In the genomic region with DNA sequence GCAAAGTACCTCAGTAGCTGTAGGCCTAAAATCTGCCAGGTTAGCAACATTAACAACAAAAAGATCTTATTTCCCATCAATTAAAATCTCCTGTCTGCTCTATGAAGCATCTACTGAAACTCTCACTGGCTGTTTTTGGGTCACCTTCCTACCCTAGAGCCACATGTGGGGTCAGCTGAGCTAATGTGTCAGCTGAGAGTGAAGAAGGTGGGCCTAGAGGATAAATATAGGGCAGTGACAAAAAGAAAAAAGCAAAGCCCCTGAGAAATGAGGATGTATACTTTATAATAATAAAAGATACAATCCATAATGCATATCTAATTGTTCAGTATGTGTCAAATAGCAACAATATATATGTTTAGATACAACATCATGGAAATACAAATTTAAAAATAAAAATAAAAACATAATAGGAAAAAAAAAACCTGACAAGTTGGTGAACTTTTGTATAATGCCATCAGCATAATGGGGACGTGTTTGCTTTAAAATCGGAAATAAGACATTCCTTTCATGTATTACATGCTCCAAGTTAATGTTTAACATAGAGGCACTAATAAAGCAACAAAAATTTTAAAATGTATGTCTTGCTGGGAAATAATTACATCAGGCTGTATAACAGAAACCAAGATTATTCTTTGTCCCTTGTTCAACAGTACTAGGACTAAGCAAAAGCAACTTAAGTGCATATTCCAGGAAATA, we compare ENCODE assay signal across 14 cellular contexts.
"Had no signal": no experiment of that assay in that cellular context is flagged by ENCODE, and none has a peak within 500 bp of the region (broad histone marks: within the 10 kb centered on the region; RNA-seq: fewer than 3 reads in every experiment).

No MANE protein-coding gene starts in this region.

- H3K27me3 Mint-ChIP-seq: activated naive CD4-positive, alpha-beta T cell treated with anti-CD3 and anti-CD28 coated beads, Interleukin-2, amount 10 ng/mL, durations not matched to agents 7 days and 5 days had no signal

- ATAC-seq: activated CD8-positive, alpha-beta T cell treated with anti-CD3 and anti-CD28 coated beads, Interleukin-2, amount 10 ng/mL, durations not matched to agents 7 days and 5 days; left cardiac atrium had no signal

- DNase-seq: activated CD4-positive, alpha-beta T cell treated with anti-CD3 and anti-CD28 coated beads for 4 hours; activated CD8-positive, alpha-beta memory T cell treated with anti-CD3 and anti-CD28 coated beads, Interleukin-2, amount 50 U/mL, for 48 hours; activated CD8-positive, alpha-beta T cell treated with anti-CD3 and anti-CD28 coated beads, Interleukin-2, amount 10 ng/mL, durations not matched to agents 7 days and 5 days; activated naive CD4-positive, alpha-beta T cell treated with anti-CD3 and anti-CD28 coated beads, Interleukin-2, amount 10 ng/mL, durations not matched to agents 7 days and 5 days; cortex of kidney; effector CD8-positive, alpha-beta T cell; left cardiac atrium; mammary epithelial cell; retina; stimulated activated CD4-positive, alpha-beta T cell treated with anti-CD3 and anti-CD28 coated beads, Interleukin-4, amount 100 ng/mL, for 4 hours; T-helper 1 cell; tibial artery had no signal

- H3K27ac ChIP-seq: parathyroid adenoma, tibial artery had no signal

- H3K9ac ChIP-seq: parathyroid adenoma had no signal

- H3K36me3 Mint-ChIP-seq: activated naive CD4-positive, alpha-beta T cell treated with anti-CD3 and anti-CD28 coated beads, Interleukin-2, amount 10 ng/mL, durations not matched to agents 7 days and 5 days had no signal

- H3K27me3 ChIP-seq: tibial artery had no signal

- H2AFZ ChIP-seq: parathyroid adenoma had no signal

- H3K4me3 ChIP-seq: tibial artery had no signal

- H3K27ac Mint-ChIP-seq: activated CD8-positive, alpha-beta T cell treated with anti-CD3 and anti-CD28 coated beads, Interleukin-2, amount 10 ng/mL, durations not matched to agents 7 days and 5 days; activated naive CD4-positive, alpha-beta T cell treated with anti-CD3 and anti-CD28 coated beads, Interleukin-2, amount 10 ng/mL, durations not matched to agents 7 days and 5 days had no signal

- H3K4me1 ChIP-seq: parathyroid adenoma, tibial artery had no signal

- H3K9me3 ChIP-seq: tibial artery had no signal

- FAIRE-seq: frontal cortex had no signal

- H3K4me1 Mint-ChIP-seq: activated naive CD4-positive, alpha-beta T cell treated with anti-CD3 and anti-CD28 coated beads, Interleukin-2, amount 10 ng/mL, durations not matched to agents 7 days and 5 days had no signal

- H3K9me3 Mint-ChIP-seq: activated naive CD4-positive, alpha-beta T cell treated with anti-CD3 and anti-CD28 coated beads, Interleukin-2, amount 10 ng/mL, durations not matched to agents 7 days and 5 days had no signal

- H3K36me3 ChIP-seq: tibial artery had no signal

- H3K79me2 ChIP-seq: parathyroid adenoma had no signal

- H3K4me3 Mint-ChIP-seq: activated CD8-positive, alpha-beta T cell treated with anti-CD3 and anti-CD28 coated beads, Interleukin-2, amount 10 ng/mL, durations not matched to agents 7 days and 5 days; activated naive CD4-positive, alpha-beta T cell treated with anti-CD3 and anti-CD28 coated beads, Interleukin-2, amount 10 ng/mL, durations not matched to agents 7 days and 5 days had no signal
